20 cellular contexts compared by ENCODE assay signal in the genomic region with DNA sequence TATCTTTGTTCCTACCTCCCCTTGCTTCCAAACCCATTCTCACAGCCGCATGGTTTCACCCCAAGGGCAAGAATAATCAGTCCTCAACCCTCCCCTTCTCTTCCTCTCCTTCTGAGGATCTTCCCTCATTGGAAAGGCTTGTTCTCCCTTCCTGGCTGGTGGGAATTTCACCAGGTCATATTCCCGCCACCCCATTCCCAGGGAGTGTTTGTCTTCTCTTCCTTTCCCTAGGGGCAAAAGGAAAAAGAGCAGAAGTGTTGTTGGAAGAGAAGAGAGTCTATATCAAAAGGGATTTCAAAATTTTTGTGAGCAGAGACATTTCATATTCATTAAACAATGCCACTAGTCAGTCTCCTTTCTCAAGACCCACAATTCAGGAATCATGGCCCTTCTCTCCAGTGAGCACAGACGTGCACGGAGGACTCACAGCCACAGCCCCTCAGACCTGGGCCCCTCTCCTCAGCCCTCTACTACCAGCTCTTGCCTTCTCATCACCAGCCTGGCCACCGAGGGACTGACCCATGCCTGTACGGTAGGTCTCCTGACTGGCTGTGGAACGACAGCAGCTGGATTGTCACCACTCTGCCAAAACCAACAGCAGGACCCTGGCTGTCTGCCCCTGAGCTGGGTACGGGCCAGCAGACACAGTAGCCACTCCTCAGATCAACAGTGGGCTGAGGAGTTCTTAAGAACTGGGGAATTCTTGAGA.
DNase-seq lines count a peak whose midpoint lies in the region; ATAC-seq and TF ChIP-seq lines count a peak whose summit lies in the region.
"Had no signal": no experiment of that assay in that cellular context is flagged by ENCODE, and none has a peak within 500 bp of the region (broad histone marks: within the 10 kb centered on the region; RNA-seq: fewer than 3 reads in every experiment).

No MANE protein-coding gene starts in this region.

- H3K9ac ChIP-seq in colonic mucosa (ENCODE audit: low read depth in 2 of 2, low read length in 2 of 2), result no peak overlapping the region

- no peaks in the 10 kb centered on the region for H3K4me1 Mint-ChIP-seq in T-helper 17 cell
- H3K4me1 Mint-ChIP-seq: B cell had no signal

- no peak overlapping the region for H3K27ac Mint-ChIP-seq in T-helper 17 cell
- H3K27ac Mint-ChIP-seq: B cell; CD4-positive, alpha-beta T cell had no signal

- intact Hi-C loops in colonic mucosa (cut with DNase I) (no loop called here), left cardiac atrium (cut with DNase I) (no loop called here), mucosa of descending colon (cut with DNase I, micrococcal nuclease) (no loop called here), tibial artery (cut with DNase I; ENCODE audit: low total_unique reads) (no loop called here)

- no peaks in the 10 kb centered on the region for H3K4me1 ChIP-seq in colonic mucosa
- H3K4me1 ChIP-seq in mucosa of descending colon (ENCODE audit: low read depth), result no peaks in the 10 kb centered on the region
- H3K4me1 ChIP-seq in tibial artery, result peaks cover 0 to 15% (median 14%) of the 10 kb centered on the region in 4 donors

- no peak overlapping the region for H3K4me3 Mint-ChIP-seq in T-helper 17 cell
- H3K4me3 Mint-ChIP-seq: B cell; CD4-positive, alpha-beta T cell had no signal

- no peak overlapping the region for H3K27ac ChIP-seq in colonic mucosa
- no peak overlapping the region for H3K27ac ChIP-seq in tibial artery
- H3K27ac ChIP-seq: HL-60 had no signal

- no peak for TF ChIP-seq CTCF in colonic mucosa (IDR thresholded peaks at IDR 0.05)
- no peak for TF ChIP-seq CTCF in mucosa of descending colon (IDR thresholded peaks at IDR 0.05)
- TF ChIP-seq CTCF in tibial artery (IDR thresholded peaks at IDR 0.05), result no peak

- H3K27me3 ChIP-seq in colonic mucosa (no peaks in the 10 kb centered on the region), tibial artery (peaks cover 0 to 4% of the 10 kb centered on the region in 2 donors)

- H3K27me3 Mint-ChIP-seq in T-helper 17 cell, result peaks cover 18% of the 10 kb centered on the region

- no peak overlapping the region for H3K4me3 ChIP-seq in colonic mucosa
- H3K4me3 ChIP-seq in mucosa of descending colon, result no peak overlapping the region
- H3K4me3 ChIP-seq in tibial artery, result no peak overlapping the region

- peaks cover 2% of the 10 kb centered on the region for H3K36me3 Mint-ChIP-seq in T-helper 17 cell (ENCODE audit: low read depth)

- H3K9me3 ChIP-seq in colonic mucosa (no peaks in the 10 kb centered on the region), mucosa of descending colon (no peaks in the 10 kb centered on the region), tibial artery (no peaks in the 10 kb centered on the region), T-helper 17 cell (ENCODE audit: control insufficient read depth, low read length, poor library complexity, severe bottlenecking) (no peaks in the 10 kb centered on the region)

- DNase-seq in colonic mucosa, result peak; percentile 22
- DNase-seq in left cardiac atrium, result peak; percentile 80
- peak; percentile 14 to 45 (median 44) for DNase-seq in mucosa of descending colon
- DNase-seq in tibial artery, result peak; percentile 36 to 68
- no peak for DNase-seq in NCI-H2081 (lab: John Stamatoyannopoulos, UW)
- no peak for DNase-seq in T-helper 17 cell
- no peak for DNase-seq in NCI-H187 treated with DMSO at 0.1 percent for 48 hours (lab: John Stamatoyannopoulos, UW)
- no peak for DNase-seq in NCI-H1930 (lab: John Stamatoyannopoulos, UW)
- DNase-seq: ACHN; CD4-positive, alpha-beta T cell; DMS79 treated with DMSO at 0.1 percent for 48 hours; GOT3; NCI-H1048; NCI-H1694; NCI-H2171; NCI-H774; SHP77 treated with DMSO at 0.1 percent for 48 hours had no signal

- peak; percentile 90 to 95 for ATAC-seq in left cardiac atrium
- peak; percentile 16 for ATAC-seq in mucosa of descending colon
- ATAC-seq in T-helper 17 cell, result no peak
- ATAC-seq: Panc1 had no signal

- H3K36me3 ChIP-seq in colonic mucosa (no peaks in the 10 kb centered on the region), mucosa of descending colon (ENCODE audit: low read depth) (no peaks in the 10 kb centered on the region), tibial artery (no peaks in the 10 kb centered on the region)

Comparison
In these comparisons a context has a peak if more than half of its experiments do, and no peak if none do; other contexts are left out.
1. DNase-seq: peak in colonic mucosa (single experiment), left cardiac atrium (single experiment), mucosa of descending colon (3 of 3) and tibial artery (2 of 2); none in NCI-H2081 (0 of 2), T-helper 17 cell (0 of 3), NCI-H187 treated with DMSO at 0.1 percent for 48 hours (single experiment) and NCI-H1930 (0 of 2).